In the genomic region with DNA sequence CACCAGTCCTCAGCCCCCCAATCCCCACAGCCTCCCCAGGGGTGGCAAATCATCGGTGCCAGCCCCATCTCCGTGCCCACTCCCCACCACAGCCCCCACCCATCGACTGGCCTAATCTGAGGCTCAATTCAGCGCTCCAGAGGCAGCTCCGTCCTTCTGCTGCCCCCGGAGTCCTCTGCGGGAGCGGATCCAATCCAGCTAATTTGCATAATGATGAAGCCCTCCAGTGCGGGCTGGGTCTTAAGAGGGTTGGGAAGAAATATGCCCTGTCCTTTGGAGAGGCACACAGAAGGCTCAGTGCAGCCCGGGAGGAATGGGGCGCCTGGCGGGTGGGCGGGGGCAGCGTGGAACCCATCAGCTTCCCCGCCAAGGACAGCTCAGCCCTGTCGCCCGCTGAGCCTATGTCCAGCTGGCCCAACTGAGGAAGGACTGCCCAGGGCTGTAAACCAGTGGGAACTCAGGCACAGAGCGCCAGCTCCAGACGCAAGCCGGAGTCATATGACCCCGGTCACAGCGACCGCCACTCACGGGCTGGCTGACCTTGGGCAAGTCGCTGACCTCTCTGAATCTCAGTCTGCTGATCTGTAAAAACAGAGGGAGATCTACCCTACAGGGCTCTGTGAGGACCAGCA, we compare ENCODE assay signal across 1 cellular context.
TF ChIP-seq lines count a peak whose summit lies in the region.

No MANE protein-coding gene starts in this region.

TF ChIP-seq in WTC11, 78 proteins besides CTCF, POLR2A, EP300 and RAD21 (continued from another document):
- TF ChIP-seq NR2C2 (CRISPR knock-in tag; IDR thresholded peaks at IDR 0.05) (no peak), CBFB (CRISPR knock-in tag; IDR thresholded peaks at IDR 0.05; ENCODE audit: low read depth) (no peak), TCF7 (CRISPR knock-in tag; IDR thresholded peaks at IDR 0.05; ENCODE audit: low read depth) (no peak), AR (CRISPR knock-in tag; IDR thresholded peaks at IDR 0.05) (no peak)
